ENCODE assay signal across 8 cellular contexts in genomic region chrX:46836701-46837542, GRCh38. TPM values are rescaled to one million over a fixed set of nuclear protein-coding genes. Genes with fewer than 3 reads are reported as not detected.
A peak's percentile ranks its signal among the peaks of the same experiment; 100 is the strongest.
DNase-seq lines count a peak whose midpoint lies in the region; ATAC-seq and TF ChIP-seq lines count a peak whose summit lies in the region.

Gene RP2, plus strand, starts transcription at chrX:46837043. Its CDS starts 58 bp downstream, at chrX:46837101.

- no peaks in the 10 kb centered on the region for H3K4me1 Mint-ChIP-seq in type B pancreatic cell (ENCODE audit: unreplicated experiment)

- no peaks in the 10 kb centered on the region for H3K9me3 Mint-ChIP-seq in type B pancreatic cell

- in situ Hi-C loops in GM13977 (cut with MboI; ENCODE audit: low pct_unique_long_range_greater_than_20kb, low sequenced_read_pairs, unreplicated experiment), result no loop called here

- peak within 1 kb of the TSS; percentile 98 for H3K4me3 Mint-ChIP-seq in type B pancreatic cell

- ATAC-seq in HG02852 (IDR thresholded peaks at IDR 0.05; ENCODE audit: unreplicated experiment) (peak; percentile 96), left cardiac atrium (peak; percentile 99)

- no peak for TF ChIP-seq CTCF in GM13977 (IDR thresholded peaks at IDR 0.05; ENCODE audit: extremely low read depth, insufficient read depth, missing control alignments)
- TF ChIP-seq CTCF in type B pancreatic cell (conservative IDR thresholded peaks at IDR 0.05), result peak; percentile 56

- DNase-seq in GM13977 (ENCODE audit: low spot score) (peak; percentile 85), NCI-H1436 treated with DMSO at 0.1 percent for 48 hours (lab: John Stamatoyannopoulos, UW) (peak; percentile 28), T-helper 1 cell (peak; percentile 72 to 90 (median 78)), amniotic stem cell (lab: John Stamatoyannopoulos, UW) (peak; percentile 79), left cardiac atrium (peak; percentile 93), posterior cingulate gyrus (peak; percentile 81 to 98 (median 86)), type B pancreatic cell (ENCODE audit: extremely low spot score, unreplicated experiment) (peak; percentile 88)

- H3K27me3 Mint-ChIP-seq in type B pancreatic cell, result no peaks in the 10 kb centered on the region

- no peaks in the 10 kb centered on the region for H3K36me3 Mint-ChIP-seq in type B pancreatic cell

- intact Hi-C loops in left cardiac atrium (cut with DNase I), result no loop called here
- intact Hi-C loops in posterior cingulate gyrus (cut with DNase I), result no loop called here

- H3K27ac Mint-ChIP-seq in type B pancreatic cell, result peak within 1 kb of the TSS; percentile 98

RNA-seq across cellular contexts. Expression of gene RP2, which starts in this region (rescaled TPM):
- 1 to 10 TPM; 5.7 to 5.9 TPM for total RNA-seq in left cardiac atrium
- total RNA-seq in type B pancreatic cell (ENCODE audit: low replicate concordance), result 7.7 TPM in 2 replicates

Comparison
In these comparisons a context has a peak if more than half of its experiments do, and no peak if none do; other contexts are left out.
1. Peak in every context shown above with its lines: DNase-seq and ATAC-seq.
2. DNase-seq: peak in every context shown above with its lines; median percentile 93 in left cardiac atrium; 88 in type B pancreatic cell; 86 in posterior cingulate gyrus; 85 in GM13977; 79 in amniotic stem cell; 78 in T-helper 1 cell; 28 in NCI-H1436 treated with DMSO at 0.1 percent for 48 hours.